In the genomic region with DNA sequence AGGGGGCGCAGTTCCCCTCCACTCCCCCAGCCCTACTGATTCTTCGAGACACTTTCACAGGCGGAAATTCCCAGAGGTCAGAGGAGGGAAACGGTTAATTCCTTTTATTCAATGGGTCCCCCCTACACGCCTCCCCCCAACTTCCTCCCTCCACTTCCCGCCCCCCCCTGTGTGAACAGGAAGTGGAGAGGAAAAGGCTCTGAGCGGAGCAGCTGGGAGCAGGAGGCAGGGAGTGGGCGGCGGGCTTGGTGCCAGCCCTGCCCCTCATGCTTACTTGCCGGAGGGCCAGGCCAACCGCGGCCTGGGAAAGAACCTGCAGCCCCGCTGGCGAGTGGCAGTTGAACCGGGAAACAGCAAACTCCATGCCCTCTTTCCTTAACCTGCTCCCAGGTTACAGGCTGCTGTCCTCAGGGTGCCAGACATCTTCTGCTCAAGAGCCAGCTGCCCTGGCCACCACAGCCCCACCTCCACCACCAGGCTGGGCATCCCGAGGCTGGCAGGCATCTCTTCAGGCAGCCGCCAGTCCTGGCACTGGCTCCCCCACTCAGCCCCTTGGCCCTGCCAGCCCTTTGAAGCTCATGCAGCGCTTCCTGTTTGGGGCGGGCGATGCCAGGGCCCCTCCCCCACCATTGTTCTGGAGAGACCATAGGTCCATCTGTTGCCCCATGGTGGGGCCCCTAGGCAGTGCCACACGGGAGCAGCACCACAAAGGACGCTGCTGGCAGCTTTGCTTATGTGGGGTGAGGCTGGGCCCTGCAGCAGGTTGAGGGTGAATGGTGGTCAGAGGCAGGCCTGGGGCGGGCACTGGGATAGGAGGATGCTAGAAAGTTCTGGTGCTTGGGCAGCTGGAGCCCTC, we compare ENCODE assay signal across 9 cellular contexts. TPM values are rescaled to one million over a fixed set of nuclear protein-coding genes. Genes with fewer than 3 reads are reported as not detected.
DNase-seq lines count a peak whose midpoint lies in the region; ATAC-seq and TF ChIP-seq lines count a peak whose summit lies in the region.
"Had no signal": no experiment of that assay in that cellular context is flagged by ENCODE, and none has a peak within 500 bp of the region (broad histone marks: within the 10 kb centered on the region; RNA-seq: fewer than 3 reads in every experiment).

No MANE protein-coding gene starts in this region.

- TF ChIP-seq CTCF in AG04450 (IDR thresholded peaks at IDR 0.05; ENCODE audit: low read depth, low read length) (no peak), GM23338 (conservative IDR thresholded peaks at IDR 0.05; ENCODE audit: low read depth in 2 of 2) (no peak), Panc1 (IDR thresholded peaks at IDR 0.05) (no peak)

- POLR2A ChIA-PET in AG04450 (lab: Yijun Ruan, JAX), result no interaction called here
- POLR2A ChIA-PET in Panc1 (lab: Charles Lee), result interaction anchor here (0.5 kb wide), 1 partner anchor 9 kb away, joined by 3 read pairs; no protein-coding TSS in a partner anchor

- in situ Hi-C loops in Panc1 (cut with HindIII; ENCODE audit: low pct_unique_long_range_greater_than_20kb, low sequenced_read_pairs), result no loop called here

- H3K36me3 Mint-ChIP-seq in GM23338 (ENCODE audit: low read depth), result peaks cover 30% of the 10 kb centered on the region

- intact Hi-C loops in Panc1 (cut with micrococcal nuclease; ENCODE audit: unreplicated experiment), result no loop called here

- no TSS peak for BruUV-seq in Panc1 (replicated peaks; lab: Mats Ljungman, UMichigan)

- H3K9ac ChIP-seq in iPS-15b (ENCODE audit: low read depth, low read length), result peak overlapping the region; percentile 5

- H3K4me3 ChIP-seq in AG04450 (ENCODE audit: low read depth, low read length) (peak overlapping the region; percentile 48), GM23338 (peak overlapping the region; percentile 71), Panc1 (ENCODE audit: low read depth in 2 of 2, low read length in 2 of 2) (peak overlapping the region; percentile 41 to 63), iPS-15b (ENCODE audit: low read depth, low read length) (peak overlapping the region; percentile 66)

- ATAC-seq in GM23338 (peak; percentile 3), Panc1 (no peak)

- H3K27me3 ChIP-seq in AG04450 (ENCODE audit: control insufficient read depth, insufficient read depth, low read length) (no peaks in the 10 kb centered on the region), GM23338 (ENCODE audit: insufficient read depth) (no peaks in the 10 kb centered on the region), Panc1 (ENCODE audit: control insufficient read depth, insufficient read depth, low read length) (no peaks in the 10 kb centered on the region), iPS-15b (ENCODE audit: control insufficient read depth, insufficient read depth, low read length) (no peaks in the 10 kb centered on the region)

- H3K79me2 ChIP-seq in GM23338 (replicated peaks; ENCODE audit: insufficient read depth), result no peaks in the 10 kb centered on the region

- peaks cover 27% of the 10 kb centered on the region for H3K4me1 ChIP-seq in GM23338 (ENCODE audit: insufficient read depth)
- peaks cover 24% of the 10 kb centered on the region for H3K4me1 ChIP-seq in Panc1 (ENCODE audit: control insufficient read depth, insufficient read depth, low read length)
- peaks cover 8% of the 10 kb centered on the region for H3K4me1 ChIP-seq in iPS-15b (ENCODE audit: control insufficient read depth, insufficient read depth, low read length)

- H3K27ac ChIP-seq in AG04450 (ENCODE audit: low read depth, low read length) (peak overlapping the region; percentile 94), GM23338 (ENCODE audit: low read depth) (no peak overlapping the region), Panc1 (ENCODE audit: low read length) (peak overlapping the region; percentile 83)

- CTCF ChIA-PET in AG04450 (lab: Charles Lee), result interaction anchor here (1.0 to 8.0 kb wide), 13 partner anchors 8 to 278 kb away, joined by 3 to 202 read pairs (median 9); a partner anchor contains a TSS
- CTCF ChIA-PET in Panc1 (lab: Charles Lee), result interaction anchor here (0.5 to 1.2 kb wide), 4 partner anchors 26 to 400 kb away, joined by 3 to 6 read pairs (median 4); no protein-coding TSS in a partner anchor

- H3K9me3 ChIP-seq in AG04450 (ENCODE audit: control insufficient read depth, insufficient read depth, low read length), result no peaks in the 10 kb centered on the region; the same call in 1 of the 2 replicates
- no peaks in the 10 kb centered on the region for H3K9me3 ChIP-seq in Panc1 (ENCODE audit: control insufficient read depth, insufficient read depth, low read depth, low read length)
- H3K9me3 ChIP-seq in iPS-15b (ENCODE audit: control insufficient read depth, insufficient read depth, low read length), result no peaks in the 10 kb centered on the region

- H3F3A ChIP-seq in GM23338 (replicated peaks; ENCODE audit: low read depth), result peaks cover 18% of the 10 kb centered on the region; the same call in 1 of the 2 replicates

- peaks cover 7% of the 10 kb centered on the region for H4K20me1 ChIP-seq in GM23338 (replicated peaks; ENCODE audit: insufficient read depth)

- H3K27ac Mint-ChIP-seq in GM23338, result no peak overlapping the region

- H3K36me3 ChIP-seq in GM23338 (ENCODE audit: insufficient read depth) (no peaks in the 10 kb centered on the region), Panc1 (ENCODE audit: control insufficient read depth, insufficient read depth, low read length) (no peaks in the 10 kb centered on the region), iPS-15b (ENCODE audit: control insufficient read depth, insufficient read depth, low read length) (peaks cover 26% of the 10 kb centered on the region)

- no peak for DNase-seq in AG04450 (ENCODE audit: low read depth, low spot score)
- DNase-seq in GM23338 (ENCODE audit: low spot score), result no peak
- no peak for DNase-seq in Panc1 (ENCODE audit: low read depth, low spot score)
- DNase-seq in anterior cingulate cortex (lab: John Stamatoyannopoulos, UW), result peak in 37 of 58 donors; percentile 10 to 62 (median 35)
- peak; percentile 45 for DNase-seq in stimulated activated CD4-positive, alpha-beta T cell treated with anti-CD3 and anti-CD28 coated beads, Interleukin-12 subunit alpha, Interleukin-12 subunit beta, amount 100 ng/mL, for 4 hours
- DNase-seq in HCEC 1CT, result no peak
- no peak for DNase-seq in SW 1271 (lab: John Stamatoyannopoulos, UW)

- H3K9me3 Mint-ChIP-seq in GM23338, result no peaks in the 10 kb centered on the region

- H3K9me2 ChIP-seq in GM23338 (ENCODE audit: insufficient read depth), result no peaks in the 10 kb centered on the region

- H3K27me3 Mint-ChIP-seq in GM23338 (ENCODE audit: insufficient read depth, low read depth, poor library complexity), result peaks cover 22% of the 10 kb centered on the region

- peak overlapping the region; percentile 72; the same call in 1 of the 2 replicates for H2AFZ ChIP-seq in GM23338

- H3K4me1 Mint-ChIP-seq in GM23338, result peaks cover 39% of the 10 kb centered on the region

- H3K4me3 Mint-ChIP-seq in GM23338, result peak overlapping the region; percentile 64; the same call in 2 of the 3 replicates

- H3K4me2 ChIP-seq in GM23338, result peak overlapping the region; percentile 95

TF ChIP-seq in GM23338, 12 proteins besides CTCF, POLR2A, EP300 and RAD21 (continues in another document):
- TF ChIP-seq, protein P1, sequence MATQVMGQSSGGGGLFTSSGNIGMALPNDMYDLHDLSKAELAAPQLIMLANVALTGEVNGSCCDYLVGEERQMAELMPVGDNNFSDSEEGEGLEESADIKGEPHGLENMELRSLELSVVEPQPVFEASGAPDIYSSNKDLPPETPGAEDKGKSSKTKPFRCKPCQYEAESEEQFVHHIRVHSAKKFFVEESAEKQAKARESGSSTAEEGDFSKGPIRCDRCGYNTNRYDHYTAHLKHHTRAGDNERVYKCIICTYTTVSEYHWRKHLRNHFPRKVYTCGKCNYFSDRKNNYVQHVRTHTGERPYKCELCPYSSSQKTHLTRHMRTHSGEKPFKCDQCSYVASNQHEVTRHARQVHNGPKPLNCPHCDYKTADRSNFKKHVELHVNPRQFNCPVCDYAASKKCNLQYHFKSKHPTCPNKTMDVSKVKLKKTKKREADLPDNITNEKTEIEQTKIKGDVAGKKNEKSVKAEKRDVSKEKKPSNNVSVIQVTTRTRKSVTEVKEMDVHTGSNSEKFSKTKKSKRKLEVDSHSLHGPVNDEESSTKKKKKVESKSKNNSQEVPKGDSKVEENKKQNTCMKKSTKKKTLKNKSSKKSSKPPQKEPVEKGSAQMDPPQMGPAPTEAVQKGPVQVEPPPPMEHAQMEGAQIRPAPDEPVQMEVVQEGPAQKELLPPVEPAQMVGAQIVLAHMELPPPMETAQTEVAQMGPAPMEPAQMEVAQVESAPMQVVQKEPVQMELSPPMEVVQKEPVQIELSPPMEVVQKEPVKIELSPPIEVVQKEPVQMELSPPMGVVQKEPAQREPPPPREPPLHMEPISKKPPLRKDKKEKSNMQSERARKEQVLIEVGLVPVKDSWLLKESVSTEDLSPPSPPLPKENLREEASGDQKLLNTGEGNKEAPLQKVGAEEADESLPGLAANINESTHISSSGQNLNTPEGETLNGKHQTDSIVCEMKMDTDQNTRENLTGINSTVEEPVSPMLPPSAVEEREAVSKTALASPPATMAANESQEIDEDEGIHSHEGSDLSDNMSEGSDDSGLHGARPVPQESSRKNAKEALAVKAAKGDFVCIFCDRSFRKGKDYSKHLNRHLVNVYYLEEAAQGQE (IDR thresholded peaks at IDR 0.05; ENCODE audit: unreplicated experiment), result no peak
- no peak for TF ChIP-seq ZNF114 (CRISPR knock-in tag; IDR thresholded peaks at IDR 0.05)
- TF ChIP-seq CREB1 (CRISPR knock-in tag; IDR thresholded peaks at IDR 0.05; ENCODE audit: low read depth), result no peak

RNA-seq across cellular contexts. Expression of a gene that starts 12.9 kb away (rescaled TPM):
- polyA plus RNA-seq in AG04450 (2011; rRNA removed), result 18.7 and 25.7 TPM in 2 replicates
- 51.0 and 79.5 TPM in 2 replicates for polyA minus RNA-seq in AG04450 (2011; rRNA and poly(A)+ RNA removed)
- total RNA-seq in GM23338 (2014; rRNA removed; shearing (Covaris generic)), result 39.4 and 42.5 TPM in 2 replicates
- 4.7 and 5.9 TPM in 2 replicates for polyA plus RNA-seq in GM23338 (2016; fragmentation: Nextera tagmentation; extraction: Ambion mirVana)
- 46.7 TPM for total RNA-seq in Panc1 (2021; ENCODE audit: unreplicated experiment)
- polyA plus RNA-seq in Panc1 (2012; ENCODE audit: insufficient read length), result 43.1 TPM

RNA-seq across cellular contexts. Expression of a gene that starts 22.0 kb away (rescaled TPM):
- polyA plus RNA-seq in AG04450 (2011; rRNA removed) (1.5 and 2.6 TPM in 2 replicates), GM23338 (2016; fragmentation: Nextera tagmentation; extraction: Ambion mirVana) (0.64 and 0.99 TPM in 2 replicates)
- polyA minus RNA-seq in AG04450 (2011; rRNA and poly(A)+ RNA removed), result 3.2 and 5.4 TPM in 2 replicates
- 0.31 and 0.62 TPM in 2 replicates for total RNA-seq in GM23338 (2014; rRNA removed; shearing (Covaris generic))
- total RNA-seq in Panc1 (2021; ENCODE audit: unreplicated experiment), result 0.31 TPM
- polyA plus RNA-seq in Panc1 (2012; ENCODE audit: insufficient read length), result 0.29 TPM

RNA-seq across cellular contexts. Expression of a gene that starts 33.1 kb away (rescaled TPM):
- 0.04 and 0.10 TPM in 2 replicates for polyA plus RNA-seq in AG04450 (2011; rRNA removed)
- not detected in 2 replicates for polyA minus RNA-seq in AG04450 (2011; rRNA and poly(A)+ RNA removed)
- total RNA-seq in GM23338 (2014; rRNA removed; shearing (Covaris generic)), result 2.9 and 4.7 TPM in 2 replicates
- polyA plus RNA-seq in GM23338 (2016; fragmentation: Nextera tagmentation; extraction: Ambion mirVana), result 3.0 and 4.4 TPM in 2 replicates
- 4.2 TPM for total RNA-seq in Panc1 (2021; ENCODE audit: unreplicated experiment)
- polyA plus RNA-seq in Panc1 (2012; ENCODE audit: insufficient read length), result 4.1 TPM
- total RNA-seq: pulmonary artery endothelial cell had no signal

RNA-seq across cellular contexts. Expression of a gene that starts 46.1 kb away (rescaled TPM):
- 106 and 154 TPM in 2 replicates for polyA plus RNA-seq in AG04450 (2011; rRNA removed)
- polyA minus RNA-seq in AG04450 (2011; rRNA and poly(A)+ RNA removed), result 147 and 202 TPM in 2 replicates
- total RNA-seq in GM23338 (2014; rRNA removed; shearing (Covaris generic)), result 112 and 124 TPM in 2 replicates
- 73.0 and 74.4 TPM in 2 replicates for polyA plus RNA-seq in GM23338 (2016; fragmentation: Nextera tagmentation; extraction: Ambion mirVana)
- 15.5 TPM for total RNA-seq in Panc1 (2021; ENCODE audit: unreplicated experiment)
- 55.8 TPM for polyA plus RNA-seq in Panc1 (2012; ENCODE audit: insufficient read length)

Comparison
In these comparisons a context has a peak if more than half of its experiments do, and no peak if none do; other contexts are left out.
1. DNase-seq: peak in anterior cingulate cortex (37 of 58) and stimulated activated CD4-positive, alpha-beta T cell treated with anti-CD3 and anti-CD28 coated beads, Interleukin-12 subunit alpha, Interleukin-12 subunit beta, amount 100 ng/mL, for 4 hours (single experiment); none in AG04450 (single experiment), GM23338 (single experiment), Panc1 (single experiment), HCEC 1CT (single experiment) and SW 1271 (0 of 2).
2. Peak in every context shown above with its lines, with median percentiles within 50 percentile points of each other: H3K4me3 ChIP-seq.